ENCODE assay signal across 23 cellular contexts in the genomic region with DNA sequence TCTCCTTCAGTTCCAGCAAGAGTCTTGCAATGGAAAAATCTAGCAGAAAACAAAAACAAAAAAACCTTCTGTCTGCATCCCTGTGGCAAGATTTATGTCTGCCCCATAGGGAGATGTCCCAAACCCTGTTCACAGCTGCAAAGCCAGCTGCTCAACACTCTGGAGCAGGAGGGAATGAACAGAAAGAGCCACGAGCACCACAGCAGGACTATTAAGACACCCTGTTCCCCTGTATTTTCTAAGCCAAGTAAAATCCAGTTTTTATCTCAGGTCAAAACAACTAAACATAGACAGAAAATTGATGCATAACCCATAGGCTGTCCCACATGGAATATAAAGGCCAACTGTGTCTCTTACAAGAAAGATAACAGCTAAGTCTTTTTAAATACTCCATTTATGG.
"Had no signal": no experiment of that assay in that cellular context is flagged by ENCODE, and none has a peak within 500 bp of the region (broad histone marks: within the 10 kb centered on the region; RNA-seq: fewer than 3 reads in every experiment).

No MANE protein-coding gene starts in this region.

- H3K27ac Mint-ChIP-seq: activated naive CD8-positive, alpha-beta T cell; activated T-helper 1 cell treated with anti-CD3 and anti-CD28 coated beads, Interleukin-12 subunit alpha, Interleukin-12 subunit beta, Interleukin-2, Interleukin-4 antibody, amounts not matched to agents 30 ng/mL and 10 ng/mL and 1 ng/mL, durations not matched to agents 14 hours and 24 hours and 36 hours; effector memory CD8-positive, alpha-beta T cell; neural progenitor cell had no signal

- H3K4me3 Mint-ChIP-seq: activated naive CD8-positive, alpha-beta T cell; activated T-helper 1 cell treated with anti-CD3 and anti-CD28 coated beads, Interleukin-12 subunit alpha, Interleukin-12 subunit beta, Interleukin-2, Interleukin-4 antibody, amounts not matched to agents 30 ng/mL and 10 ng/mL and 1 ng/mL, durations not matched to agents 14 hours and 24 hours and 36 hours; effector memory CD8-positive, alpha-beta T cell; neural progenitor cell had no signal

- H3K4me1 Mint-ChIP-seq: neural progenitor cell had no signal

- H3K9me3 Mint-ChIP-seq: neural progenitor cell had no signal

- H3K27me3 ChIP-seq: esophagus squamous epithelium, neural progenitor cell, sigmoid colon, spleen, tibial artery had no signal

- DNase-seq: activated CD4-positive, alpha-beta T cell treated with anti-CD3 and anti-CD28 coated beads, Interleukin-2, amount 50 U/mL, for 1 hour; activated CD4-positive, CD25-positive, alpha-beta regulatory T cell treated with anti-CD3 and anti-CD28 coated beads, Interleukin-2, amount 50 U/mL, for 72 hours; activated gamma-delta T cell treated with Interleukin-2 at 50 U/mL for 16 hours; dermis blood vessel endothelial cell; effector memory CD8-positive, alpha-beta T cell; esophagus squamous epithelium; foreskin fibroblast; hypothalamus; islet precursor cell; left colon; midbrain; sigmoid colon; spleen; stimulated activated CD8-positive, alpha-beta memory T cell treated with anti-CD3 and anti-CD28 coated beads, Interleukin-4, amount 100 ng/mL, for 48 hours; stimulated activated naive CD4-positive, alpha-beta T cell treated with Interleukin-2 at 50 U/mL for 16 hours; SW 1271; T-helper 2 cell; tibial artery had no signal

- H3K27me3 Mint-ChIP-seq: activated naive CD8-positive, alpha-beta T cell; effector memory CD8-positive, alpha-beta T cell had no signal

- H3K36me3 ChIP-seq: esophagus squamous epithelium, neural progenitor cell, sigmoid colon, spleen, tibial artery had no signal

- H3K4me3 ChIP-seq: esophagus squamous epithelium, lung, neural progenitor cell, sigmoid colon, spleen, tibial artery had no signal

- H3K36me3 Mint-ChIP-seq: activated naive CD8-positive, alpha-beta T cell had no signal

- H3K27ac ChIP-seq: esophagus squamous epithelium, neural progenitor cell, sigmoid colon, spleen, tibial artery, VCaP had no signal

- ATAC-seq: effector memory CD8-positive, alpha-beta T cell; left colon had no signal
